ENCODE assay signal across 8 cellular contexts in the genomic region with DNA sequence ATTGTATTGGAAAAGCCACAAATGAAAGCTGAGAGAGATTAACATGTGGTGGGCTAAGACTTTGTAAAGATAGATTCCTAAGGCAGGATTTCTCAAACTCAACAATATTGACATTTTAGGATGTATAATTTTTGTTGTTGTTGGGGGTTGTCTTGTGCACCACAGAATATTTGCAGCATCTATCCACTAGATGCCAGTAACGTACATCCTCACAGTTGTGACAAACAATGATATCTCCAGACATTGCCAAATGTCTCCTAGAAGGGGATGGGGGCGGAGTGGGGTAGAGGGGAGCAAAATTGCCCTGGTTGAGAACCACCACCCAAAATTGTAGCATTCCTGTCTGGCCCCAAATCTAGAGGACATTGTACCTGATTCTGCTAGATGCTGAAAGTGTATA. TPM values are rescaled to one million over a fixed set of nuclear protein-coding genes. Genes with fewer than 3 reads are reported as not detected.
DNase-seq lines count a peak whose midpoint lies in the region; ATAC-seq and TF ChIP-seq lines count a peak whose summit lies in the region.

No MANE protein-coding gene starts in this region.

- H3K4me3 Mint-ChIP-seq in T-helper 17 cell: no peak overlapping the region

- H3K36me3 ChIP-seq in psoas muscle (ENCODE audit: insufficient read depth in 1 of 2, low read depth in 1 of 2): no peaks in the 10 kb centered on the region

- H3K27me3 ChIP-seq in psoas muscle (ENCODE audit: insufficient read depth in 3 of 3, low read length in 2 of 3): no peaks in the 10 kb centered on the region

- H3K27me3 Mint-ChIP-seq in T-helper 17 cell: peaks cover 55% of the 10 kb centered on the region

- H3K4me3 ChIP-seq in psoas muscle: no peak overlapping the region

- peak; percentile 56 for TF ChIP-seq CTCF in psoas muscle (IDR thresholded peaks at IDR 0.05)

- ATAC-seq in GM19372 (IDR thresholded peaks at IDR 0.05; ENCODE audit: low read depth, unreplicated experiment) (peak; percentile 79), HG03354 (IDR thresholded peaks at IDR 0.05; ENCODE audit: poor library complexity, severe bottlenecking, unreplicated experiment) (peak; percentile 87), psoas muscle (peak; percentile 44 to 85 (median 70)), T-helper 17 cell (no peak)

- H3K4me1 Mint-ChIP-seq in T-helper 17 cell: peaks cover 5% of the 10 kb centered on the region

- WGBS in psoas muscle, 3 donors: 6 to 11% (median 7%) methylated on average over 2 of the region's 2 CpGs

- H3K27ac Mint-ChIP-seq in T-helper 17 cell: no peak overlapping the region

- intact Hi-C loops in psoas muscle (cut with DNase I): loop anchor here in 1 of 2 donors (2.0 to 10.0 kb wide), 2 partner anchors 110 to 462 kb away; no protein-coding TSS in a partner anchor

- H3K9me3 ChIP-seq in psoas muscle (no peaks in the 10 kb centered on the region), T-helper 17 cell (ENCODE audit: control insufficient read depth, low read length, poor library complexity, severe bottlenecking) (no peaks in the 10 kb centered on the region)

- no peaks in the 10 kb centered on the region for H3K4me1 ChIP-seq in psoas muscle

- H3K27ac ChIP-seq in psoas muscle: no peak overlapping the region

- H3K36me3 Mint-ChIP-seq in T-helper 17 cell (ENCODE audit: low read depth): peaks cover 5% of the 10 kb centered on the region

- DNase-seq in DMS153 treated with DMSO at 0.1 percent for 48 hours (lab: John Stamatoyannopoulos, UW; ENCODE audit: unreplicated experiment) (peak; percentile 40), RKO (ENCODE audit: low spot score) (peak; percentile 58), fibroblast of the conjunctiva (ENCODE audit: low read depth) (peak; percentile 47), psoas muscle (no peak), T-helper 17 cell (no peak)
- DNase-seq in stimulated activated naive CD4-positive, alpha-beta T cell (lab: John Stamatoyannopoulos, UW): no peak

RNA-seq across cellular contexts. Expression of a gene that starts 14.7 kb away (rescaled TPM):
- total RNA-seq in psoas muscle (10 to 100 TPM; 10.4 to 18.5 (median 14.9) TPM), T-helper 17 cell (10 to 100 TPM; 10.4 to 13.9 TPM)
- polyA plus RNA-seq in psoas muscle: 10 to 100 TPM in 1 of 3 donors, 1 to 10 TPM in 2; 5.2 to 16.3 (median 8.4) TPM

Comparison
In these comparisons a context has a peak if more than half of its experiments do, and no peak if none do; other contexts are left out.
1. DNase-seq: peak in DMS153 treated with DMSO at 0.1 percent for 48 hours (single experiment), RKO (single experiment) and fibroblast of the conjunctiva (single experiment); none in psoas muscle (0 of 2), T-helper 17 cell (0 of 3) and stimulated activated naive CD4-positive, alpha-beta T cell (0 of 6).